Comparison of ENCODE assay signal across 11 cellular contexts in genomic region chr13:52743569-52743968, GRCh38. TPM values are rescaled to one million over a fixed set of nuclear protein-coding genes. Genes with fewer than 3 reads are reported as not detected.
"Had no signal": no experiment of that assay in that cellular context is flagged by ENCODE, and none has a peak within 500 bp of the region (broad histone marks: within the 10 kb centered on the region; RNA-seq: fewer than 3 reads in every experiment).

No MANE protein-coding gene starts in this region.

- DNase-seq: H9, HCEC 1CT, HFFc6, IMR-90, KG1 had no signal

- ATAC-seq: GM23338, K562 had no signal

- H3K4me2 ChIP-seq: GM23338 had no signal

- H2AFZ ChIP-seq: GM23338 had no signal

- H3K27ac ChIP-seq: HL-60 had no signal

- H3K4me3 ChIP-seq: GM23338, K562 had no signal

- FAIRE-seq: H1, H54, K562 had no signal

RNA-seq across cellular contexts. Expression of gene CNMD, which starts 3.9 kb away (rescaled TPM):
- total RNA-seq: HFFc6, HT1080, IMR-90, K562 had no signal
- polyA plus RNA-seq: IMR-90, K562 had no signal
